In the genomic region with DNA sequence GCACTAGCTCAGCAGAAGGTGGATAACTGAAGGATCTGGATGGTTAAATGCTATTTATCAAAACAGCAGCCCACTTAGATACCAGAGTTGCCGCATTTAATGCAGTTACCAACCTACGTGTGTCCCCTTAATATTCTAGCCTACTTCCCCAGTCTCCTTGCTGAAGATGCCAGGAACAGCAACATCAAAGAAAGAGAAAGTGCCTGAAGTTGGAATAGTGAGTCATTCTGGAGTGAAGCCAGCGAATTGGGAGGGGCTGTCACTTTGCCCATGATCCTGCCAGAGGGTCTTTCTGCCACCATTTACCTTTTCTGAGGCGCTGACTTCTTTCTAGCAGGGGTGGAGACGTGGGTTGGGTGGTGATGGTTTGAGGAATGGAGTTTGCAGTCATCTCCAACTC, we compare ENCODE assay signal across 22 cellular contexts.
"Had no signal": no experiment of that assay in that cellular context is flagged by ENCODE, and none has a peak within 500 bp of the region (broad histone marks: within the 10 kb centered on the region; RNA-seq: fewer than 3 reads in every experiment).

No MANE protein-coding gene starts in this region.

- H3K79me2 ChIP-seq: hepatocyte had no signal

- ATAC-seq: left cardiac atrium; lower lobe of right lung; stimulated activated memory B cell treated with anti-CD40 and anti-IgM and Interleukin-4, amounts not matched to agents 10 μg/mL and 1 μg/mL and 100 μg/mL, for 72 hours had no signal

- H3K27me3 ChIP-seq: colonic mucosa, upper lobe of left lung, uterus had no signal

- H3K9me3 ChIP-seq: colonic mucosa, esophagus squamous epithelium, left ventricle myocardium inferior, lower lobe of right lung, neutrophil, sigmoid colon, tibial artery, upper lobe of left lung, uterus had no signal

- H3K4me1 Mint-ChIP-seq: stimulated activated memory B cell treated with anti-CD40 and anti-IgM and Interleukin-4, amounts not matched to agents 10 μg/mL and 1 μg/mL and 100 μg/mL, for 72 hours had no signal

- H3K4me3 ChIP-seq: colonic mucosa, esophagus squamous epithelium, hepatocyte, left ventricle myocardium inferior, lower lobe of right lung, sigmoid colon, skin epidermis, tibial artery, upper lobe of left lung, uterus had no signal

- H3K9me3 Mint-ChIP-seq: memory B cell, nephron had no signal

- H3K27ac Mint-ChIP-seq: memory B cell; nephron; stimulated activated memory B cell treated with anti-CD40 and anti-IgM and Interleukin-4, amounts not matched to agents 10 μg/mL and 1 μg/mL and 100 μg/mL, for 72 hours; stimulated activated naive CD8-positive, alpha-beta T cell treated with anti-CD3 and anti-CD28 coated beads, Interleukin-15, Interleukin-2, amounts not matched to agents 100 ng/mL and 50 ng/mL, for 24 hours had no signal

- H2AFZ ChIP-seq: hepatocyte had no signal

- DNase-seq: colonic mucosa; dermis blood vessel endothelial cell; esophagus squamous epithelium; foreskin fibroblast; kidney; left cardiac atrium; left ventricle myocardium inferior; lower lobe of right lung; midbrain; posterior cingulate gyrus; sigmoid colon; stimulated activated CD4-positive, alpha-beta T cell treated with anti-CD3 and anti-CD28 coated beads, Interleukin-2, amount 100 ng/mL, for 48 hours; tibial artery; upper lobe of left lung; uterus had no signal

- H3K4me2 ChIP-seq: hepatocyte had no signal

- H3K4me1 ChIP-seq: colonic mucosa, left ventricle myocardium inferior, lower lobe of right lung, sigmoid colon, tibial artery, upper lobe of left lung, uterus had no signal

- H3K36me3 Mint-ChIP-seq: stimulated activated memory B cell treated with anti-CD40 and anti-IgM and Interleukin-4, amounts not matched to agents 10 μg/mL and 1 μg/mL and 100 μg/mL, for 72 hours had no signal

- H3K4me3 Mint-ChIP-seq: memory B cell; nephron; stimulated activated memory B cell treated with anti-CD40 and anti-IgM and Interleukin-4, amounts not matched to agents 10 μg/mL and 1 μg/mL and 100 μg/mL, for 72 hours; stimulated activated naive CD8-positive, alpha-beta T cell treated with anti-CD3 and anti-CD28 coated beads, Interleukin-15, Interleukin-2, amounts not matched to agents 100 ng/mL and 50 ng/mL, for 24 hours had no signal

- H3K27ac ChIP-seq: colonic mucosa, esophagus squamous epithelium, hepatocyte, left ventricle myocardium inferior, lower lobe of right lung, neutrophil, sigmoid colon, skin epidermis, tibial artery, upper lobe of left lung, uterus had no signal

- H3K36me3 ChIP-seq: colonic mucosa, esophagus squamous epithelium, left ventricle myocardium inferior, lower lobe of right lung, neutrophil, sigmoid colon, tibial artery, upper lobe of left lung, uterus had no signal
